ENCODE assay signal across 1 cellular context in genomic region chr10:133276100-133276434, GRCh38.
TF ChIP-seq lines count a peak whose summit lies in the region.

No MANE protein-coding gene starts in this region.

TF ChIP-seq in WTC11, 78 proteins besides CTCF, POLR2A, EP300 and RAD21 (continued from another document):
- TF ChIP-seq AFF4 (CRISPR knock-in tag; IDR thresholded peaks at IDR 0.05; ENCODE audit: borderline replicate concordance) (no peak), RORB (CRISPR knock-in tag; IDR thresholded peaks at IDR 0.05) (no peak), ATF3 (CRISPR knock-in tag; conservative IDR thresholded peaks at IDR 0.05) (no peak), ATF1 (CRISPR knock-in tag; IDR thresholded peaks at IDR 0.05) (no peak), FOXP1 (CRISPR knock-in tag; IDR thresholded peaks at IDR 0.05; ENCODE audit: borderline replicate concordance) (no peak), ATF6 (CRISPR knock-in tag; IDR thresholded peaks at IDR 0.05) (no peak), GABPB1 (CRISPR knock-in tag; IDR thresholded peaks at IDR 0.05) (no peak), KAT7 (CRISPR knock-in tag; IDR thresholded peaks at IDR 0.05; ENCODE audit: borderline replicate concordance) (no peak), ZNF512 (CRISPR knock-in tag; IDR thresholded peaks at IDR 0.05; ENCODE audit: borderline replicate concordance) (no peak), ERG (CRISPR knock-in tag; IDR thresholded peaks at IDR 0.05) (no peak)
